Comparison of ENCODE assay signal across 8 cellular contexts in the genomic region with DNA sequence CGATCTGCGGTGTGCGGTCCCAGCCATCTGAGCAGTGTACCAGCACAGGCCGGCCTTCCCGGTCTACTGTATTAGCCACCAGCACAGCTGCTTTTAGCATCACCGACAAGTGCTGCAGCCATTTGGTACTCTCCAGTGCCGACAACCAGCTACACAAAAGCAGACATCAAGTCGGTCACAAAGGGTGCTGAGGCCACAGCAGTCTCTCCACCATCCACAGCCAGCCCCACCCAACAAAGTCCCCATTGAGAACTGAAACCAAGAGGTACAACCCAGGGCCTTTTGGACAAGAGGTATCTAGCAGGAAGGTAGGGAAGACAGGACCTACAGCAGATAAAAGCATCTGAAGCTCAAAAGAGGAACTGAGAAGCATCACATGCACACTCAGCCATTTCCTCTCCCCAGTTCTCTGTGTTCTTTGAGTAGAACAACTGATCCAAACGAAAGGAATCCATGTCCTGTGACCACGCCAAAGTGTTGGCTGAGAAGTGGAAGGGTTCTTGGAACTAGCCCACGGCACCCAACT. TPM values are rescaled to one million over a fixed set of nuclear protein-coding genes. Genes with fewer than 3 reads are reported as not detected.
DNase-seq lines count a peak whose midpoint lies in the region; ATAC-seq and TF ChIP-seq lines count a peak whose summit lies in the region.

No MANE protein-coding gene starts in this region.

- no peak for TF ChIP-seq POLR2A in prostate gland (IDR thresholded peaks at IDR 0.05)

- no peaks in the 10 kb centered on the region for H3K9me3 ChIP-seq in prostate gland
- H3K9me3 ChIP-seq in ascending aorta: no peaks in the 10 kb centered on the region

- H3K27ac ChIP-seq in prostate gland (no peak overlapping the region), ascending aorta (no peak overlapping the region)

- peak overlapping the region; percentile 50 to 90 (median 70) for H3K4me3 Mint-ChIP-seq in IgD-negative memory B cell

- H3K4me1 ChIP-seq in prostate gland (replicated peaks) (no peaks in the 10 kb centered on the region), ascending aorta (no peaks in the 10 kb centered on the region)

- peak overlapping the region; percentile 88 to 98 (median 96) for H3K27ac Mint-ChIP-seq in IgD-negative memory B cell

- DNase-seq in medulla oblongata (ENCODE audit: extremely low spot score) (peak; percentile 53), prostate gland (ENCODE audit: low spot score) (no peak), ascending aorta (ENCODE audit: low spot score in 2 of 2) (no peak), COR-L47 (lab: John Stamatoyannopoulos, UW) (no peak), cerebellar cortex (ENCODE audit: low spot score) (no peak)

- H3K36me3 Mint-ChIP-seq in IgD-negative memory B cell: peaks cover 17% of the 10 kb centered on the region

- H3K36me3 ChIP-seq in prostate gland: peaks cover 22 to 38% of the 10 kb centered on the region in 2 donors
- peaks cover 85 to 98% of the 10 kb centered on the region in 2 donors for H3K36me3 ChIP-seq in ascending aorta

- no peak overlapping the region for H3K4me3 ChIP-seq in prostate gland
- no peak overlapping the region for H3K4me3 ChIP-seq in ascending aorta

- no peak for TF ChIP-seq CTCF in prostate gland (IDR thresholded peaks at IDR 0.05)
- no peak for TF ChIP-seq CTCF in ascending aorta (IDR thresholded peaks at IDR 0.05)

- no peaks in the 10 kb centered on the region for H3K27me3 Mint-ChIP-seq in IgD-negative memory B cell

- H3K9me3 Mint-ChIP-seq in IgD-negative memory B cell: no peaks in the 10 kb centered on the region

- ATAC-seq in GM18861 (IDR thresholded peaks at IDR 0.05; ENCODE audit: unreplicated experiment) (peak; percentile 85), GM21786 (IDR thresholded peaks at IDR 0.05; ENCODE audit: unreplicated experiment) (peak; percentile 93)

- peaks cover 17 to 21% (median 17%) of the 10 kb centered on the region in 3 donors for H3K4me1 Mint-ChIP-seq in IgD-negative memory B cell

- H3K27me3 ChIP-seq in prostate gland (replicated peaks; ENCODE audit: insufficient read depth): no peaks in the 10 kb centered on the region
- H3K27me3 ChIP-seq in ascending aorta: no peaks in the 10 kb centered on the region

- WGBS in prostate gland: 79% methylated on average over 11 of the region's 11 CpGs

- intact Hi-C loops in prostate gland (cut with DNase I) (no loop called here), ascending aorta (cut with DNase I) (no loop called here)

RNA-seq across cellular contexts. Expression of gene MTMR4, which starts 9.5 kb away (rescaled TPM):
- 37.0 TPM for polyA plus RNA-seq in IgD-negative memory B cell
- total RNA-seq in prostate gland (100 to 1,000 TPM in 1 of 2 donors, 10 to 100 TPM in 1; 50.7 to 179 TPM), ascending aorta (24.6 TPM)

RNA-seq across cellular contexts. Expression of gene HSF5, which starts 16.7 kb away (rescaled TPM):
- polyA plus RNA-seq in IgD-negative memory B cell: 1.6 TPM
- total RNA-seq in prostate gland (10 to 100 TPM in 1 of 2 donors, not detected in 1; 11.5 TPM), ascending aorta (not detected)
